In the genomic region with DNA sequence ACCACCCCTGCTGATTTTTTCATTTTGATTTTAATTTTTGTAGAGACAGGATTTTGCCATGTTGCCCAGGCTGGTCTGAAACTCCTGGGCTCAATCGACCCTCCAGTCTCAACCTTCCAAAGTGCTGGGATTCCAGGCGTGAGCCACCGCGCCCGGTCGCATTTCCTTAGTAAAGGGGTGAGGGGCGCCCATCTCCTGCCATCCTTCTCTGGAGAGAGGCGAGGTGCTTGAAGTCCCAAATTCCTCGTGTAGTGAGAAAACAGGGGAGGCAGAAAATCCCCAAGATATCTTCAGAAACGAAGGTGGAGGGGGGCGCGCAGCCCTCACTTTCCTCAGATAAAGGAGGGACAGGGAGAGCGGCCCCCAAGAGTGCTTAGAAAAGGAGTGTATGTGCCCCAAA, we compare ENCODE assay signal across 9 cellular contexts. TPM values are rescaled to one million over a fixed set of nuclear protein-coding genes. Genes with fewer than 3 reads are reported as not detected.
DNase-seq lines count a peak whose midpoint lies in the region; ATAC-seq, FAIRE-seq and TF ChIP-seq lines count a peak whose summit lies in the region.
"Had no signal": no experiment of that assay in that cellular context is flagged by ENCODE, and none has a peak within 500 bp of the region (broad histone marks: within the 10 kb centered on the region; RNA-seq: fewer than 3 reads in every experiment).

No MANE protein-coding gene starts in this region.

- no peak for ATAC-seq in activated CD8-positive, alpha-beta memory T cell treated with anti-CD3 and anti-CD28 coated beads, Interleukin-2, amount 10 ng/mL, durations not matched to agents 7 days and 5 days
- no peak for ATAC-seq in left lung

- WGBS in testis, 2 donors: 45 to 62% methylated on average over 13 of the region's 13 CpGs

- H3K36me3 Mint-ChIP-seq in activated CD8-positive, alpha-beta memory T cell treated with anti-CD3 and anti-CD28 coated beads, Interleukin-2, amount 10 ng/mL, durations not matched to agents 7 days and 5 days: peaks cover 6% of the 10 kb centered on the region
- H3K36me3 Mint-ChIP-seq in astrocyte (ENCODE audit: low read depth, unreplicated experiment): peaks cover 4% of the 10 kb centered on the region

- H3K27me3 ChIP-seq in astrocyte (ENCODE audit: insufficient read depth, low read length): no peaks in the 10 kb centered on the region
- H3K27me3 ChIP-seq in left lung: no peaks in the 10 kb centered on the region
- no peaks in the 10 kb centered on the region for H3K27me3 ChIP-seq in testis
- H3K27me3 ChIP-seq: adrenal gland had no signal

- H3K79me2 ChIP-seq in astrocyte (ENCODE audit: insufficient read depth, low read length): peaks cover 32% of the 10 kb centered on the region

- no peak for TF ChIP-seq CTCF in astrocyte (IDR thresholded peaks at IDR 0.05; ENCODE audit: insufficient read depth, low read depth, low read length)
- no peak for TF ChIP-seq CTCF in left lung (IDR thresholded peaks at IDR 0.05)
- no peak for TF ChIP-seq CTCF in testis (IDR thresholded peaks at IDR 0.05)

- peak overlapping the region; percentile 71 for H2AFZ ChIP-seq in astrocyte (ENCODE audit: low read depth, low read length)

- peaks cover 14% of the 10 kb centered on the region for H4K20me1 ChIP-seq in astrocyte (ENCODE audit: insufficient read depth, low read length)

- peaks cover 36% of the 10 kb centered on the region for H3K4me1 Mint-ChIP-seq in activated CD8-positive, alpha-beta memory T cell treated with anti-CD3 and anti-CD28 coated beads, Interleukin-2, amount 10 ng/mL, durations not matched to agents 7 days and 5 days
- H3K4me1 Mint-ChIP-seq in astrocyte (ENCODE audit: low read depth, unreplicated experiment): peaks cover 17% of the 10 kb centered on the region

- peaks cover 11% of the 10 kb centered on the region for H3K4me1 ChIP-seq in astrocyte (ENCODE audit: insufficient read depth, low read length)
- peaks cover 22 to 66% of the 10 kb centered on the region in 2 donors for H3K4me1 ChIP-seq in left lung
- H3K4me1 ChIP-seq in testis: peaks cover 45% of the 10 kb centered on the region

- peak overlapping the region; percentile 87 for H3K4me2 ChIP-seq in astrocyte (ENCODE audit: low read length)

- H3K27ac ChIP-seq in astrocyte (ENCODE audit: low read depth, low read length): no peak overlapping the region
- peak overlapping the region; percentile 71 to 95 for H3K27ac ChIP-seq in left lung
- H3K27ac ChIP-seq in testis: peak overlapping the region in 1 of 2 donors; percentile 81

- no peaks in the 10 kb centered on the region for H3K9me3 Mint-ChIP-seq in activated CD8-positive, alpha-beta memory T cell treated with anti-CD3 and anti-CD28 coated beads, Interleukin-2, amount 10 ng/mL, durations not matched to agents 7 days and 5 days (ENCODE audit: low read depth)
- H3K9me3 Mint-ChIP-seq in astrocyte (ENCODE audit: unreplicated experiment): no peaks in the 10 kb centered on the region

- H3K4me3 ChIP-seq in astrocyte (ENCODE audit: insufficient read depth, low read depth, low read length) (peak overlapping the region; percentile 56), left lung (peak overlapping the region; percentile 43 to 84), testis (peak overlapping the region; percentile 62 to 88)

- no peaks in the 10 kb centered on the region for H3K27me3 Mint-ChIP-seq in activated CD8-positive, alpha-beta memory T cell treated with anti-CD3 and anti-CD28 coated beads, Interleukin-2, amount 10 ng/mL, durations not matched to agents 7 days and 5 days
- no peaks in the 10 kb centered on the region for H3K27me3 Mint-ChIP-seq in astrocyte (ENCODE audit: low read depth, unreplicated experiment)

- peak overlapping the region; percentile 77 for H3K4me3 Mint-ChIP-seq in activated CD8-positive, alpha-beta memory T cell treated with anti-CD3 and anti-CD28 coated beads, Interleukin-2, amount 10 ng/mL, durations not matched to agents 7 days and 5 days
- H3K4me3 Mint-ChIP-seq in astrocyte (ENCODE audit: unreplicated experiment): peak overlapping the region; percentile 69

- FAIRE-seq in astrocyte (lab: Jason Lieb, UNC): no peak

- intact Hi-C loops in left lung (cut with DNase I): no loop called here
- intact Hi-C loops in testis (cut with DNase I; ENCODE audit: low total_unique reads): no loop called here

- no peaks in the 10 kb centered on the region for H3K9me3 ChIP-seq in astrocyte (ENCODE audit: insufficient read depth, low read depth, low read length)
- no peaks in the 10 kb centered on the region for H3K9me3 ChIP-seq in left lung
- H3K9me3 ChIP-seq in testis: no peaks in the 10 kb centered on the region
- H3K9me3 ChIP-seq: adrenal gland had no signal

- H3K9ac ChIP-seq in astrocyte (ENCODE audit: low read length): peak overlapping the region; percentile 80

- DNase-seq in activated CD8-positive, alpha-beta memory T cell treated with anti-CD3 and anti-CD28 coated beads, Interleukin-2, amount 10 ng/mL, durations not matched to agents 7 days and 5 days: no peak
- no peak for DNase-seq in activated CD8-positive, alpha-beta memory T cell treated with anti-CD3 and anti-CD28 coated beads, Interleukin-2, amount 50 U/mL, for 48 hours
- DNase-seq in astrocyte (ENCODE audit: low read depth) (no peak), left lung (no peak), testis (no peak), GF-D8 (lab: John Stamatoyannopoulos, UW) (no peak), NCI-H1694 treated with DMSO at 0.1 percent for 48 hours (lab: John Stamatoyannopoulos, UW) (no peak), iPS-NIHi7 (ENCODE audit: extremely low spot score) (no peak)
- DNase-seq: adrenal gland had no signal

- TF ChIP-seq POLR2A in testis (IDR thresholded peaks at IDR 0.05): no peak

- H3K36me3 ChIP-seq in astrocyte (ENCODE audit: insufficient read depth, low read length) (no peaks in the 10 kb centered on the region), left lung (no peaks in the 10 kb centered on the region), testis (ENCODE audit: low read depth, missing control alignments) (no peaks in the 10 kb centered on the region)
- H3K36me3 ChIP-seq: adrenal gland had no signal

- CTCF ChIA-PET in activated CD8-positive, alpha-beta memory T cell treated with anti-CD3 and anti-CD28 coated beads, Interleukin-2, amount 10 ng/mL, durations not matched to agents 7 days and 5 days (lab: Charles Lee): interaction anchor here (1.0 to 1.8 kb wide), 4 partner anchors 11 to 105 kb away, joined by 3 to 11 read pairs (median 7); no protein-coding TSS in a partner anchor

- H3K27ac Mint-ChIP-seq in activated CD8-positive, alpha-beta memory T cell treated with anti-CD3 and anti-CD28 coated beads, Interleukin-2, amount 10 ng/mL, durations not matched to agents 7 days and 5 days: no peak overlapping the region
- no peak overlapping the region for H3K27ac Mint-ChIP-seq in astrocyte (ENCODE audit: unreplicated experiment)

RNA-seq across cellular contexts. Expression of a gene that starts 21.0 kb away (rescaled TPM):
- 100 to 1,000 TPM; 159 to 161 TPM for total RNA-seq in activated CD8-positive, alpha-beta memory T cell treated with anti-CD3 and anti-CD28 coated beads, Interleukin-2, amount 10 ng/mL, durations not matched to agents 7 days and 5 days
- 143 and 163 TPM in 2 replicates for total RNA-seq in astrocyte
- total RNA-seq in left lung: 10 to 100 TPM; 66.3 to 97.3 TPM
- 100 to 1,000 TPM; 163 to 197 TPM for total RNA-seq in testis
- polyA plus RNA-seq in testis (ENCODE audit: insufficient read depth, low read depth, low replicate concordance): 109 TPM
